In the genomic region with DNA sequence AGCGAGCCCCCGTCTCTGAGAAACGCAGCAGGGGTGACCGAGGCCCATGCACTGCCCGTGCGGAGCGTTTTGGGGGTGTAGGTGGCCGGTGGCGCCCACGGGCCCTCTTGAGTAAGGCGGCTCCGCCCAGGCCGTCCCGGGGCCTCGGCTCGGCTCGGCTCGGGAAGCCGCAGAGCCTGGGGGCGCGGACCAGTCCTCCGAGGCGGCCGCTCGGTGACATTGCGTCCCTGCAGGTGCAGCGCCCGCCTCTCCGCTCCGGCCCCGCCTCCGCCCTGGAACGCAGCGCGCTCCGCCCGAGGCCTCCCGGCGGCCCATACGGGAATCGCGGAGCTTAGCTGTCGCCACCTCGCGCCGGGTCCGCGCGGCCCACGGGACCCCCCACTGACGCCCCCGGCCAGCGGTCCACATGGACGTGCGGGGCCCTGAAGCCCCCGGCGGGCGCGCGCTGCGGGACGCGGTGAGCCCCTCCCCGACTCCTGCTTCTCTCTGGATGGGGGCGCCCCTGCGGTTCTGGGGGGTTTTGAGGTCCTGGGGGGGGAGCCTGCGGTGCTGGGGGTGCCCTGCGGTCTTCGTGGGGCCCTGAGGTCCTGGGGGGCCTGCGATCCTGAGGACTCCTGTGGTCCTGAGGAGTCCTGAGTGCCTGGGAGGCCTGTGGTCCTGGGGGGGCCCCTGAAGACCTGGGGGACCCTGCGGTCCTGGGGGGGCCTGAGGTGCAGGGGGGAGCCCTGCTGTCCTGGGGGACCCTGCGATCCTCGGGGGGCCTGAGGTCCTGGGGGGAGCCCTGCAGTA, we compare ENCODE assay signal across 8 cellular contexts. TPM values are rescaled to one million over a fixed set of nuclear protein-coding genes. Genes with fewer than 3 reads are reported as not detected.
DNase-seq lines count a peak whose midpoint lies in the region; ATAC-seq and TF ChIP-seq lines count a peak whose summit lies in the region.

TSS of gene HSBP1L1 (plus strand) at position 314 of the 789 bp plus-strand sequence. CDS start at position 407, 93 bp downstream.

- H3K4me1 ChIP-seq in mucosa of rectum (ENCODE audit: control insufficient read depth in 2 of 2, insufficient read depth in 2 of 2, low read length in 2 of 2) (peaks cover 25 to 47% of the 10 kb centered on the region in 2 donors), testis (no peaks in the 10 kb centered on the region)

- H3K9ac ChIP-seq in mucosa of rectum (ENCODE audit: low read depth in 1 of 2, low read length in 2 of 2): peak within 1 kb of the TSS; percentile 79 to 93

- DNase-seq in NCI-H2107 (lab: John Stamatoyannopoulos, UW) (peak; percentile 64), NCI-H2107 treated with DMSO at 0.1 percent for 48 hours (lab: John Stamatoyannopoulos, UW; ENCODE audit: unreplicated experiment) (no peak), NCI-H226 (peak; percentile 35), activated T-cell treated with anti-CD3 and anti-CD28 coated beads for 48 hours (ENCODE audit: low read depth) (peak; percentile 71), epithelial cell of esophagus (ENCODE audit: low read depth) (peak; percentile 68), testis (peak; percentile 52)

- H3K27me3 ChIP-seq in mucosa of rectum (ENCODE audit: control insufficient read depth in 2 of 2, insufficient read depth in 2 of 2, low read length in 2 of 2) (no peaks in the 10 kb centered on the region), testis (no peaks in the 10 kb centered on the region)

- no peak for TF ChIP-seq POLR2A in testis (IDR thresholded peaks at IDR 0.05)

- H3K36me3 ChIP-seq in mucosa of rectum (ENCODE audit: control insufficient read depth in 2 of 2, insufficient read depth in 2 of 2, low read length in 2 of 2): peaks cover 2 to 4% of the 10 kb centered on the region in 2 donors
- H3K36me3 ChIP-seq in testis (ENCODE audit: low read depth, missing control alignments): no peaks in the 10 kb centered on the region

- peak; percentile 75 for ATAC-seq in HG02642 (IDR thresholded peaks at IDR 0.05; ENCODE audit: poor library complexity, unreplicated experiment)

- H3K27ac ChIP-seq in mucosa of rectum (ENCODE audit: low read depth in 2 of 2, low read length in 2 of 2) (peak within 1 kb of the TSS; percentile 95), testis (peak within 1 kb of the TSS in 1 of 2 donors; percentile 15)

- TF ChIP-seq CTCF in epithelial cell of esophagus (IDR thresholded peaks at IDR 0.05; ENCODE audit: insufficient read depth, low read depth, low read length, missing control alignments): no peak
- TF ChIP-seq CTCF in testis (IDR thresholded peaks at IDR 0.05): peak in 2 of 3 experiments; percentile 33 to 39

- H3K4me3 ChIP-seq in epithelial cell of esophagus (ENCODE audit: low read length) (peak within 1 kb of the TSS; percentile 69), mucosa of rectum (ENCODE audit: low read length in 2 of 2) (peak within 1 kb of the TSS; percentile 71 to 82), testis (peak within 1 kb of the TSS; percentile 59 to 66)

- 0 to 6% methylated on average over 19 to 53 of the region's 73 CpGs for WGBS in testis, 2 donors

- intact Hi-C loops in testis (cut with DNase I; ENCODE audit: low total_unique reads): no loop called here

- H3K9me3 ChIP-seq in mucosa of rectum (ENCODE audit: control insufficient read depth in 2 of 2, low read length in 2 of 2) (no peaks in the 10 kb centered on the region), testis (no peaks in the 10 kb centered on the region)

RNA-seq across cellular contexts. Expression of gene HSBP1L1, which starts in this region (rescaled TPM):
- total RNA-seq in testis: 1 to 10 TPM; 5.0 to 6.6 TPM
- 6.0 TPM for polyA plus RNA-seq in testis (ENCODE audit: insufficient read depth, low read depth, low replicate concordance)
